In the genomic region with DNA sequence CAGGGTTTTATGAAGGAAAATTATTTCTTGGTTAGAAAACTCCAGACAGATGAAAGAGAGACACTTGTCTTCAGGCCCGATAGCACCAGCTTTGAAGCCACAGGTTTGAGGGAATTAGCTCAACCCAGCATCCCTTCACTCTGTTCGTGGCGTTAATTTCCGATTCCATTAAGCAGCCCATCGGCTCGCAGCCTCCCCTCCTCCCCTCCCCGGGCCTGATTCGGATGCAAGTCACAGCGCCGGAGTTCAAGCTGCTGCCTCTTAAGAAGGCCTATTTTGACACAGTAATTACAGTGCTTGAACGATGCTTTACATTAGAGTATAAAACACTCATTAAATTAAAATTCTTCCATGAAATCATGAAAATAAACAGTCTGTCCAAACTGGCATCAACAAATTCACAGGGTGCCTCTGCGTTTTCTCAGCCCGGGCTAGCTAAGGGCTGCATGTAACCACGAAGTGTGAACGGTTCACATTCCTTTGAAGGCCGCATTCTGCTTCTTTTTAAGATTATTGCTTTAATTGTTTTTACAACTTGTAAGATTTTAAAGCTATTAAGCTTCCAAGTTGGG, we compare ENCODE assay signal across 16 cellular contexts.
"Had no signal": no experiment of that assay in that cellular context is flagged by ENCODE, and none has a peak within 500 bp of the region (broad histone marks: within the 10 kb centered on the region; RNA-seq: fewer than 3 reads in every experiment).

No MANE protein-coding gene starts in this region.

- H3K4me2 ChIP-seq: hepatocyte had no signal

- H3K27me3 ChIP-seq: hepatocyte had no signal

- H3K9me3 Mint-ChIP-seq: activated naive CD8-positive, alpha-beta T cell treated with anti-CD3 and anti-CD28 coated beads, Interleukin-2, amount 10 ng/mL, durations not matched to agents 7 days and 5 days; memory B cell; natural killer cell treated with Interleukin-12 subunit alpha and Interleukin-12 subunit beta and Interleukin-15 and Interleukin-18, amount 100 ng/mL, for 72 hours; type B pancreatic cell had no signal

- H3K36me3 Mint-ChIP-seq: activated naive CD8-positive, alpha-beta T cell treated with anti-CD3 and anti-CD28 coated beads, Interleukin-2, amount 10 ng/mL, durations not matched to agents 7 days and 5 days; memory B cell; natural killer cell treated with Interleukin-12 subunit alpha and Interleukin-12 subunit beta and Interleukin-15 and Interleukin-18, amount 100 ng/mL, for 72 hours; type B pancreatic cell had no signal

- H3K4me3 ChIP-seq: hepatocyte had no signal

- H3K36me3 ChIP-seq: left ventricle myocardium inferior had no signal

- H3K4me1 Mint-ChIP-seq: activated naive CD8-positive, alpha-beta T cell treated with anti-CD3 and anti-CD28 coated beads, Interleukin-2, amount 10 ng/mL, durations not matched to agents 7 days and 5 days; memory B cell had no signal

- H3K27ac ChIP-seq: dorsolateral prefrontal cortex, hepatocyte, left ventricle myocardium inferior had no signal

- H3K79me2 ChIP-seq: hepatocyte had no signal

- DNase-seq: activated CD4-positive, alpha-beta T cell treated with anti-CD3 and anti-CD28 coated beads for 1 hour; activated CD4-positive, alpha-beta T cell treated with anti-CD3 and anti-CD28 coated beads, Interleukin-2, amount 50 U/mL, for 4 hours; activated naive CD4-positive, alpha-beta T cell; activated naive CD8-positive, alpha-beta T cell treated with anti-CD3 and anti-CD28 coated beads, Interleukin-2, amount 10 ng/mL, durations not matched to agents 7 days and 5 days; activated T-cell treated with anti-CD3 and anti-CD28 coated beads for 4 hours; dorsolateral prefrontal cortex; endodermal cell; left ventricle myocardium inferior; occipital lobe; right cardiac atrium; stimulated activated naive CD8-positive, alpha-beta T cell treated with anti-CD3 and anti-CD28 coated beads, Interleukin-15, Interleukin-2, amounts not matched to agents 100 U/mL and 50 U/mL, for 24 hours; T-helper 1 cell had no signal

- H3K4me3 Mint-ChIP-seq: activated naive CD8-positive, alpha-beta T cell treated with anti-CD3 and anti-CD28 coated beads, Interleukin-2, amount 10 ng/mL, durations not matched to agents 7 days and 5 days; endodermal cell; memory B cell; natural killer cell treated with Interleukin-12 subunit alpha and Interleukin-12 subunit beta and Interleukin-15 and Interleukin-18, amount 100 ng/mL, for 72 hours; type B pancreatic cell had no signal

- H3K27ac Mint-ChIP-seq: activated naive CD8-positive, alpha-beta T cell treated with anti-CD3 and anti-CD28 coated beads, Interleukin-2, amount 10 ng/mL, durations not matched to agents 7 days and 5 days; endodermal cell; memory B cell; natural killer cell treated with Interleukin-12 subunit alpha and Interleukin-12 subunit beta and Interleukin-15 and Interleukin-18, amount 100 ng/mL, for 72 hours had no signal

- H2AFZ ChIP-seq: hepatocyte had no signal
